In genomic region chr16:12716658-12717057, GRCh38 we compare ENCODE assay signal across 1 cellular context.
TF ChIP-seq lines count a peak whose summit lies in the region.

No MANE protein-coding gene starts in this region.

TF ChIP-seq in HepG2, 621 proteins besides CTCF, POLR2A, EP300 and RAD21 (continued from another document and continues in another):
- TF ChIP-seq, protein P1, sequence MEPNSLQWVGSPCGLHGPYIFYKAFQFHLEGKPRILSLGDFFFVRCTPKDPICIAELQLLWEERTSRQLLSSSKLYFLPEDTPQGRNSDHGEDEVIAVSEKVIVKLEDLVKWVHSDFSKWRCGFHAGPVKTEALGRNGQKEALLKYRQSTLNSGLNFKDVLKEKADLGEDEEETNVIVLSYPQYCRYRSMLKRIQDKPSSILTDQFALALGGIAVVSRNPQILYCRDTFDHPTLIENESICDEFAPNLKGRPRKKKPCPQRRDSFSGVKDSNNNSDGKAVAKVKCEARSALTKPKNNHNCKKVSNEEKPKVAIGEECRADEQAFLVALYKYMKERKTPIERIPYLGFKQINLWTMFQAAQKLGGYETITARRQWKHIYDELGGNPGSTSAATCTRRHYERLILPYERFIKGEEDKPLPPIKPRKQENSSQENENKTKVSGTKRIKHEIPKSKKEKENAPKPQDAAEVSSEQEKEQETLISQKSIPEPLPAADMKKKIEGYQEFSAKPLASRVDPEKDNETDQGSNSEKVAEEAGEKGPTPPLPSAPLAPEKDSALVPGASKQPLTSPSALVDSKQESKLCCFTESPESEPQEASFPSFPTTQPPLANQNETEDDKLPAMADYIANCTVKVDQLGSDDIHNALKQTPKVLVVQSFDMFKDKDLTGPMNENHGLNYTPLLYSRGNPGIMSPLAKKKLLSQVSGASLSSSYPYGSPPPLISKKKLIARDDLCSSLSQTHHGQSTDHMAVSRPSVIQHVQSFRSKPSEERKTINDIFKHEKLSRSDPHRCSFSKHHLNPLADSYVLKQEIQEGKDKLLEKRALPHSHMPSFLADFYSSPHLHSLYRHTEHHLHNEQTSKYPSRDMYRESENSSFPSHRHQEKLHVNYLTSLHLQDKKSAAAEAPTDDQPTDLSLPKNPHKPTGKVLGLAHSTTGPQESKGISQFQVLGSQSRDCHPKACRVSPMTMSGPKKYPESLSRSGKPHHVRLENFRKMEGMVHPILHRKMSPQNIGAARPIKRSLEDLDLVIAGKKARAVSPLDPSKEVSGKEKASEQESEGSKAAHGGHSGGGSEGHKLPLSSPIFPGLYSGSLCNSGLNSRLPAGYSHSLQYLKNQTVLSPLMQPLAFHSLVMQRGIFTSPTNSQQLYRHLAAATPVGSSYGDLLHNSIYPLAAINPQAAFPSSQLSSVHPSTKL (CRISPR knock-in tag; IDR thresholded peaks at IDR 0.05) = peak; percentile 65
- TF ChIP-seq TP53 (CRISPR knock-in tag; conservative IDR thresholded peaks at IDR 0.05) = no peak
- TF ChIP-seq UBTF (CRISPR knock-in tag; IDR thresholded peaks at IDR 0.05) = no peak
- TF ChIP-seq CBX5 (CRISPR knock-in tag; IDR thresholded peaks at IDR 0.05; ENCODE audit: borderline replicate concordance) = peak; percentile 80; the same call in 1 of the 2 replicates
- no peak for TF ChIP-seq AFF4 (CRISPR knock-in tag; IDR thresholded peaks at IDR 0.05)
- no peak for TF ChIP-seq ZNF788 (CRISPR knock-in tag; IDR thresholded peaks at IDR 0.05; ENCODE audit: borderline replicate concordance)
- TF ChIP-seq ZNF468 (CRISPR knock-in tag; IDR thresholded peaks at IDR 0.05) = no peak
- TF ChIP-seq BCL6 (CRISPR knock-in tag; IDR thresholded peaks at IDR 0.05) = 0 out of 2 replicates have a peak, but pooled peaks have one; percentile 35
- peak; percentile 72 for TF ChIP-seq FOSL2 (CRISPR knock-in tag; IDR thresholded peaks at IDR 0.05)
- no peak for TF ChIP-seq PBX3 (CRISPR knock-in tag; IDR thresholded peaks at IDR 0.05; ENCODE audit: borderline replicate concordance)
- TF ChIP-seq ZNF691 (CRISPR knock-in tag; IDR thresholded peaks at IDR 0.05; ENCODE audit: borderline replicate concordance, low read depth) = no peak
- no peak for TF ChIP-seq KDM6A (CRISPR knock-in tag; IDR thresholded peaks at IDR 0.05; ENCODE audit: low read depth)
- no peak for TF ChIP-seq FOXK1 (CRISPR knock-in tag; IDR thresholded peaks at IDR 0.05; ENCODE audit: borderline replicate concordance, low read depth)
- TF ChIP-seq, protein P2, sequence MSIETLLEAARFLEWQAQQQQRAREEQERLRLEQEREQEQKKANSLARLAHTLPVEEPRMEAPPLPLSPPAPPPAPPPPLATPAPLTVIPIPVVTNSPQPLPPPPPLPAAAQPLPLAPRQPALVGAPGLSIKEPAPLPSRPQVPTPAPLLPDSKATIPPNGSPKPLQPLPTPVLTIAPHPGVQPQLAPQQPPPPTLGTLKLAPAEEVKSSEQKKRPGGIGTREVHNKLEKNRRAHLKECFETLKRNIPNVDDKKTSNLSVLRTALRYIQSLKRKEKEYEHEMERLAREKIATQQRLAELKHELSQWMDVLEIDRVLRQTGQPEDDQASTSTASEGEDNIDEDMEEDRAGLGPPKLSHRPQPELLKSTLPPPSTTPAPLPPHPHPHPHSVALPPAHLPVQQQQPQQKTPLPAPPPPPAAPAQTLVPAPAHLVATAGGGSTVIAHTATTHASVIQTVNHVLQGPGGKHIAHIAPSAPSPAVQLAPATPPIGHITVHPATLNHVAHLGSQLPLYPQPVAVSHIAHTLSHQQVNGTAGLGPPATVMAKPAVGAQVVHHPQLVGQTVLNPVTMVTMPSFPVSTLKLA (IDR thresholded peaks at IDR 0.05) = no peak
- TF ChIP-seq KIAA2018 (CRISPR knock-in tag; IDR thresholded peaks at IDR 0.05; ENCODE audit: borderline replicate concordance) = no peak
- TF ChIP-seq, protein P3, sequence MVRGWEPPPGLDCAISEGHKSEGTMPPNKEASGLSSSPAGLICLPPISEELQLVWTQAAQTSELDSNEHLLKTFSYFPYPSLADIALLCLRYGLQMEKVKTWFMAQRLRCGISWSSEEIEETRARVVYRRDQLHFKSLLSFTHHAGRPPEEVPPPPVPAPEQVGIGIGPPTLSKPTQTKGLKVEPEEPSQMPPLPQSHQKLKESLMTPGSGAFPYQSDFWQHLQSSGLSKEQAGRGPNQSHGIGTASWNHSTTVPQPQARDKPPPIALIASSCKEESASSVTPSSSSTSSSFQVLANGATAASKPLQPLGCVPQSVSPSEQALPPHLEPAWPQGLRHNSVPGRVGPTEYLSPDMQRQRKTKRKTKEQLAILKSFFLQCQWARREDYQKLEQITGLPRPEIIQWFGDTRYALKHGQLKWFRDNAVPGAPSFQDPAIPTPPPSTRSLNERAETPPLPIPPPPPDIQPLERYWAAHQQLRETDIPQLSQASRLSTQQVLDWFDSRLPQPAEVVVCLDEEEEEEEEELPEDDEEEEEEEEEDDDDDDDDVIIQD (CRISPR knock-in tag; IDR thresholded peaks at IDR 0.05; ENCODE audit: low read depth) = peak; percentile 51; the same call in 1 of the 2 replicates
- no peak for TF ChIP-seq PHF20 (CRISPR knock-in tag; IDR thresholded peaks at IDR 0.05)
- no peak for TF ChIP-seq ZNF607 (CRISPR knock-in tag; IDR thresholded peaks at IDR 0.05; ENCODE audit: borderline replicate concordance)
